ENCODE assay signal across 1 cellular context in the genomic region with DNA sequence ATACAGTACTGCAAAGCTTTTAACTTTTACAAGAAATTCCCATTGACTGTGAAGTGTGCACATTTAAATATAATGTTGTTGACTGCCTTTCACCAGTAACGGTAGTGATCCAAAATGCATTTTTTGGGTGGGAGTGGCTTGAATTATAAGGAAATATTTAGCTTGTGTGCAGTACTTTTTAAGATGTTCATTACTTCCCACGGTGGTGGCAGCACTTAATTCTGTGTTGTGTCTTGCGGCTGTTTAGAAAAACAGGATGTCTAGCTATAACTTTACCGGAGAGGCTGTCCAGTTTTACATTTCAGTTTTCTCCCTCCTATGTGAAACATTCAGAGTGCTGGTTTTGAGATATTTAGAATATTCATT.
TF ChIP-seq lines count a peak whose summit lies in the region.

No MANE protein-coding gene starts in this region.

TF ChIP-seq in H1, 55 proteins besides CTCF, POLR2A, EP300 and RAD21 (continued from another document):
- TF ChIP-seq BRCA1 (IDR thresholded peaks at IDR 0.05; ENCODE audit: low read depth, low read length), result no peak
- TF ChIP-seq PHF8 (conservative IDR thresholded peaks at IDR 0.05; ENCODE audit: low read depth, low read length), result no peak
- no peak for TF ChIP-seq POU5F1 (IDR thresholded peaks at IDR 0.05; ENCODE audit: low read depth, low read length)
- no peak for TF ChIP-seq SUZ12 (IDR thresholded peaks at IDR 0.05; ENCODE audit: low read length)
- TF ChIP-seq KDM1A (IDR thresholded peaks at IDR 0.05; ENCODE audit: borderline replicate concordance, low read length), result no peak
- TF ChIP-seq NRF1 (IDR thresholded peaks at IDR 0.05; ENCODE audit: low read depth, low read length), result no peak
- TF ChIP-seq TCF12 (IDR thresholded peaks at IDR 0.05; ENCODE audit: low read depth, low read length), result no peak
- no peak for TF ChIP-seq NANOG (IDR thresholded peaks at IDR 0.05; ENCODE audit: insufficient read depth, low read depth, low read length, poor library complexity, severe bottlenecking)
- TF ChIP-seq CREB1 (IDR thresholded peaks at IDR 0.05), result no peak
- TF ChIP-seq, protein P1, sequence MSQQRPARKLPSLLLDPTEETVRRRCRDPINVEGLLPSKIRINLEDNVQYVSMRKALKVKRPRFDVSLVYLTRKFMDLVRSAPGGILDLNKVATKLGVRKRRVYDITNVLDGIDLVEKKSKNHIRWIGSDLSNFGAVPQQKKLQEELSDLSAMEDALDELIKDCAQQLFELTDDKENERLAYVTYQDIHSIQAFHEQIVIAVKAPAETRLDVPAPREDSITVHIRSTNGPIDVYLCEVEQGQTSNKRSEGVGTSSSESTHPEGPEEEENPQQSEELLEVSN (IDR thresholded peaks at IDR 0.05), result no peak
- no peak for TF ChIP-seq TBP (IDR thresholded peaks at IDR 0.05; ENCODE audit: low read depth, low read length)
- TF ChIP-seq CHD1 (IDR thresholded peaks at IDR 0.05; ENCODE audit: low read depth, low read length), result no peak
- no peak for TF ChIP-seq TEAD4 (IDR thresholded peaks at IDR 0.05; ENCODE audit: low read depth, low read length)
